Comparison of ENCODE assay signal across 26 cellular contexts in genomic region chr1:223422911-223423310, GRCh38. TPM values are rescaled to one million over a fixed set of nuclear protein-coding genes. Genes with fewer than 3 reads are reported as not detected.
"Had no signal": no experiment of that assay in that cellular context is flagged by ENCODE, and none has a peak within 500 bp of the region (broad histone marks: within the 10 kb centered on the region; RNA-seq: fewer than 3 reads in every experiment).

No MANE protein-coding gene starts in this region.

- H3K4me1 ChIP-seq: Peyer's patch had no signal

- H3K27ac ChIP-seq: Peyer's patch, SJSA1, SK-N-MC had no signal

- H3K4me3 ChIP-seq: Peyer's patch, SJSA1, SK-N-MC had no signal

- DNase-seq: KBM-7, MV-4-11, NCI-H1048, NCI-H1105, NCI-H1417, NCI-H1436 treated with DMSO at 0.1 percent for 48 hours, NCI-H1694, NCI-H187 treated with DMSO at 0.1 percent for 48 hours, NCI-H2029 treated with DMSO at 0.1 percent for 48 hours, NCI-H2107, NCI-H2227 treated with DMSO at 0.1 percent for 48 hours, NCI-H510A, NCI-H524 treated with DMSO at 0.1 percent for 48 hours, NCI-H69, NCI-H774, PC-3, Peyer's patch, SIG-M5 had no signal

- H3K36me3 ChIP-seq: Peyer's patch, SJSA1 had no signal

- ATAC-seq: PC-3, Right ventricle myocardium inferior had no signal

- H3K9me3 ChIP-seq: Peyer's patch had no signal

- H3K27me3 ChIP-seq: Peyer's patch had no signal

RNA-seq across cellular contexts. Expression of gene CCDC185, which starts 29.7 kb away (rescaled TPM):
- total RNA-seq: HT1080, LHCN-M2, MCF 10A, OCI-LY7, PC-3, Peyer's patch, Right ventricle myocardium inferior, RPMI7951, SJSA1 had no signal
